Comparison of ENCODE assay signal across 11 cellular contexts in genomic region chr10:70652761-70653657, GRCh38. TPM values are rescaled to one million over a fixed set of nuclear protein-coding genes. Genes with fewer than 3 reads are reported as not detected.
DNase-seq lines count a peak whose midpoint lies in the region; ATAC-seq and TF ChIP-seq lines count a peak whose summit lies in the region.
"Had no signal": no experiment of that assay in that cellular context is flagged by ENCODE, and none has a peak within 500 bp of the region (broad histone marks: within the 10 kb centered on the region; RNA-seq: fewer than 3 reads in every experiment).

No MANE protein-coding gene starts in this region.

- no peak overlapping the region for H3K27ac ChIP-seq in mesendoderm (ENCODE audit: low read depth, low read length)
- H3K27ac ChIP-seq: HL-60 had no signal

- H4K5ac ChIP-seq in mesendoderm (ENCODE audit: low read length): no peak overlapping the region

- H2AK5ac ChIP-seq in mesendoderm (ENCODE audit: low read length): no peak overlapping the region

- H3K56ac ChIP-seq in mesendoderm (ENCODE audit: low read length): no peak overlapping the region

- H3K36me3 Mint-ChIP-seq in mesothelial cell of epicardium: no peaks in the 10 kb centered on the region

- no peak overlapping the region for H3K23ac ChIP-seq in mesendoderm (ENCODE audit: low read length)

- H3K18ac ChIP-seq in mesendoderm (ENCODE audit: low read length): no peak overlapping the region

- no peak overlapping the region for H3K9ac ChIP-seq in mesendoderm (ENCODE audit: low read length)

- H3K4me1 ChIP-seq in mesendoderm (ENCODE audit: control insufficient read depth, low read depth, low read length): no peaks in the 10 kb centered on the region

- peaks cover 7% of the 10 kb centered on the region for H3K4me1 Mint-ChIP-seq in mesothelial cell of epicardium

- WGBS in mesendoderm (ENCODE audit: extremely low coverage, insufficient coverage, low lambda C conversion rate): no CpG with 5 or more reads among the region's 16 CpGs

- H3K27me3 ChIP-seq in mesendoderm (ENCODE audit: insufficient read depth, low read length, poor library complexity): no peaks in the 10 kb centered on the region

- no peak for ATAC-seq in HG02588 (IDR thresholded peaks at IDR 0.05; ENCODE audit: unreplicated experiment)
- ATAC-seq in HG03025 (IDR thresholded peaks at IDR 0.05; ENCODE audit: low FRiP score, unreplicated experiment): no peak

- H3K4me2 ChIP-seq in mesendoderm (ENCODE audit: low read length): no peak overlapping the region

- peaks cover 33% of the 10 kb centered on the region for H3K9me3 Mint-ChIP-seq in mesothelial cell of epicardium

- H2BK5ac ChIP-seq in mesendoderm (ENCODE audit: low read length): no peak overlapping the region

- H3K4ac ChIP-seq in mesendoderm (ENCODE audit: low read depth, low read length): no peak overlapping the region

- DNase-seq in AG10803 (ENCODE audit: low read depth): peak; percentile 97
- peak; percentile 75 for DNase-seq in NCI-H446 treated with DMSO at 0.1 percent for 48 hours (lab: John Stamatoyannopoulos, UW)
- peak; percentile 90 for DNase-seq in epithelial cell of proximal tubule (ENCODE audit: low read depth)
- no peak for DNase-seq in mesothelial cell of epicardium (ENCODE audit: low spot score in 2 of 2, unreplicated experiment in 2 of 2)
- DNase-seq in mesendoderm: no peak
- no peak for DNase-seq in iPS-NIHi7 (ENCODE audit: extremely low spot score)
- DNase-seq: central memory CD4-positive, alpha-beta T cell; NCI-H524 treated with DMSO at 0.1 percent for 48 hours had no signal

- H3K4me3 ChIP-seq in AG10803 (ENCODE audit: low read length) (no peak overlapping the region), epithelial cell of proximal tubule (ENCODE audit: low read depth, low read length) (no peak overlapping the region), mesendoderm (ENCODE audit: low read length) (no peak overlapping the region)

- H2BK120ac ChIP-seq in mesendoderm (ENCODE audit: low read depth, low read length): no peak overlapping the region

- H3K4me3 Mint-ChIP-seq in mesothelial cell of epicardium: no peak overlapping the region

- H3K27me3 Mint-ChIP-seq in mesothelial cell of epicardium (ENCODE audit: low read depth): no peaks in the 10 kb centered on the region

- H4K8ac ChIP-seq in mesendoderm (ENCODE audit: low read depth, low read length): no peak overlapping the region

- TF ChIP-seq CTCF in AG10803 (conservative IDR thresholded peaks at IDR 0.05; ENCODE audit: low read length) (no peak), epithelial cell of proximal tubule (conservative IDR thresholded peaks at IDR 0.05; ENCODE audit: low read depth, low read length) (no peak), mesothelial cell of epicardium (IDR thresholded peaks at IDR 0.05; ENCODE audit: unreplicated experiment) (no peak)

- no peaks in the 10 kb centered on the region for H3K36me3 ChIP-seq in mesendoderm (ENCODE audit: control insufficient read depth, insufficient read depth, low read length)

- no peaks in the 10 kb centered on the region for H3K79me2 ChIP-seq in mesendoderm (ENCODE audit: control insufficient read depth, insufficient read depth, low read length)

- H3K79me1 ChIP-seq in mesendoderm (ENCODE audit: low read length): no peaks in the 10 kb centered on the region

- H3K27ac Mint-ChIP-seq in mesothelial cell of epicardium: peak overlapping the region; percentile 64

- H2BK15ac ChIP-seq in mesendoderm (replicated peaks; ENCODE audit: low read depth): no peak overlapping the region

RNA-seq across cellular contexts. Expression of gene ADAMTS14, which starts 19.3 kb away (rescaled TPM):
- total RNA-seq in epithelial cell of proximal tubule: 1.3 and 1.4 TPM in 2 replicates
- total RNA-seq in mesothelial cell of epicardium: 3.2 to 4.1 TPM (median 3.9 TPM) in 3 replicates
- 0.72 TPM for polyA plus RNA-seq in mesendoderm (2013, experiment 1 of 2)
- polyA plus RNA-seq in mesendoderm (2013, experiment 2 of 2): 0.73 TPM

RNA-seq across cellular contexts. Expression of gene PRF1, which starts 50.5 kb away (rescaled TPM):
- total RNA-seq in epithelial cell of proximal tubule (not detected in 2 replicates), mesothelial cell of epicardium (0.13 to 0.20 TPM in 2 of 3 replicates, not detected in the other)
- 0.10 TPM for polyA plus RNA-seq in mesendoderm (2013, experiment 1 of 2)
- 0.08 TPM for polyA plus RNA-seq in mesendoderm (2013, experiment 2 of 2)

Comparison
In these comparisons a context has a peak if more than half of its experiments do, and no peak if none do; other contexts are left out.
1. DNase-seq: peak in AG10803 (single experiment), NCI-H446 treated with DMSO at 0.1 percent for 48 hours (single experiment) and epithelial cell of proximal tubule (single experiment); none in mesothelial cell of epicardium (0 of 2), mesendoderm (single experiment) and iPS-NIHi7 (single experiment).